1 cellular context compared by ENCODE assay signal in genomic region chr3:126543457-126544090, GRCh38.
TF ChIP-seq lines count a peak whose summit lies in the region.

No MANE protein-coding gene starts in this region.

TF ChIP-seq in GM12878, 131 proteins besides CTCF, POLR2A, EP300 and RAD21:
- TF ChIP-seq ZNF24 (IDR thresholded peaks at IDR 0.05) = no peak
- TF ChIP-seq, protein P1, sequence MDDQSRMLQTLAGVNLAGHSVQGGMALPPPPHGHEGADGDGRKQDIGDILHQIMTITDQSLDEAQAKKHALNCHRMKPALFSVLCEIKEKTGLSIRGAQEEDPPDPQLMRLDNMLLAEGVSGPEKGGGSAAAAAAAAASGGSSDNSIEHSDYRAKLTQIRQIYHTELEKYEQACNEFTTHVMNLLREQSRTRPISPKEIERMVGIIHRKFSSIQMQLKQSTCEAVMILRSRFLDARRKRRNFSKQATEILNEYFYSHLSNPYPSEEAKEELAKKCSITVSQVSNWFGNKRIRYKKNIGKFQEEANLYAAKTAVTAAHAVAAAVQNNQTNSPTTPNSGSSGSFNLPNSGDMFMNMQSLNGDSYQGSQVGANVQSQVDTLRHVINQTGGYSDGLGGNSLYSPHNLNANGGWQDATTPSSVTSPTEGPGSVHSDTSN (IDR thresholded peaks at IDR 0.05; ENCODE audit: insufficient replicate concordance, low read depth, low read length) = peak; percentile 68
- peak; percentile 97 for TF ChIP-seq BCL3 (IDR thresholded peaks at IDR 0.05; ENCODE audit: borderline replicate concordance, insufficient read depth, low read depth, low read length, poor library complexity, severe bottlenecking)
